15 cellular contexts compared by ENCODE assay signal in genomic region chr1:67323087-67323486, GRCh38. TPM values are rescaled to one million over a fixed set of nuclear protein-coding genes. Genes with fewer than 3 reads are reported as not detected.
"Had no signal": no experiment of that assay in that cellular context is flagged by ENCODE, and none has a peak within 500 bp of the region (broad histone marks: within the 10 kb centered on the region; RNA-seq: fewer than 3 reads in every experiment).

No MANE protein-coding gene starts in this region.

- H3K27me3 Mint-ChIP-seq: stimulated activated naive CD8-positive, alpha-beta T cell treated with anti-CD3 and anti-CD28 coated beads, Interleukin-15, Interleukin-2, amounts not matched to agents 100 ng/mL and 50 ng/mL, for 24 hours; T-cell had no signal

- H3K36me3 Mint-ChIP-seq: T-cell had no signal

- H3K27ac Mint-ChIP-seq: nephron progenitor cell; stimulated activated naive CD8-positive, alpha-beta T cell treated with anti-CD3 and anti-CD28 coated beads, Interleukin-15, Interleukin-2, amounts not matched to agents 100 ng/mL and 50 ng/mL, for 24 hours; T-cell had no signal

- H3K9me3 Mint-ChIP-seq: nephron progenitor cell; stimulated activated naive CD8-positive, alpha-beta T cell treated with anti-CD3 and anti-CD28 coated beads, Interleukin-15, Interleukin-2, amounts not matched to agents 100 ng/mL and 50 ng/mL, for 24 hours; T-cell had no signal

- H3K4me3 Mint-ChIP-seq: nephron progenitor cell; stimulated activated naive CD8-positive, alpha-beta T cell treated with anti-CD3 and anti-CD28 coated beads, Interleukin-15, Interleukin-2, amounts not matched to agents 100 ng/mL and 50 ng/mL, for 24 hours; T-cell had no signal

- ATAC-seq: Right ventricle myocardium inferior, T-cell, upper lobe of right lung had no signal

- H3K4me1 Mint-ChIP-seq: nephron progenitor cell, T-cell had no signal

- DNase-seq: activated CD8-positive, alpha-beta memory T cell treated with anti-CD3 and anti-CD28 coated beads, Interleukin-2, amount 50 U/mL, for 48 hours; activated effector memory CD4-positive, alpha-beta T cell treated with anti-CD3 and anti-CD28 coated beads, Interleukin-2, amount 50 U/mL, for 16 hours; dermis blood vessel endothelial cell; head of caudate nucleus; mesenchymal stem cell; nephron progenitor cell; occipital lobe; stimulated activated CD4-positive, alpha-beta T cell treated with anti-CD3 and anti-CD28 coated beads, Interleukin-4, amount 100 ng/mL, for 1 hour; T-cell; upper lobe of right lung; WERI-Rb-1 had no signal

RNA-seq across cellular contexts. Expression of gene IL12RB2, which starts 15.4 kb away (rescaled TPM):
- total RNA-seq: chondrocyte, dermis blood vessel endothelial cell, fibroblast of lung had no signal
